In genomic region chr9:437066-438015, GRCh38 we compare ENCODE assay signal across 10 cellular contexts.
DNase-seq lines count a peak whose midpoint lies in the region; ATAC-seq, FAIRE-seq and TF ChIP-seq lines count a peak whose summit lies in the region.
"Had no signal": no experiment of that assay in that cellular context is flagged by ENCODE, and none has a peak within 500 bp of the region (broad histone marks: within the 10 kb centered on the region; RNA-seq: fewer than 3 reads in every experiment).

No MANE protein-coding gene starts in this region.

- peaks cover 0 to 2% of the 10 kb centered on the region in 2 donors for H3K4me1 ChIP-seq in lung (ENCODE audit: control insufficient read depth in 2 of 2, insufficient read depth in 2 of 2, low read length in 2 of 2)
- H3K4me1 ChIP-seq in uterus: peaks cover 0 to 8% of the 10 kb centered on the region in 2 donors

- no peak for FAIRE-seq in frontal cortex (lab: Jason Lieb, UNC)
- FAIRE-seq: urothelium cell line had no signal

- TF ChIP-seq CTCF in epithelial cell of proximal tubule (conservative IDR thresholded peaks at IDR 0.05; ENCODE audit: low read depth, low read length) (no peak), lung (IDR thresholded peaks at IDR 0.05; ENCODE audit: control extremely low read depth, extremely low read depth) (no peak), uterus (IDR thresholded peaks at IDR 0.05) (no peak)

- ATAC-seq in activated naive CD8-positive, alpha-beta T cell treated with anti-CD3 and anti-CD28 coated beads, Interleukin-2, amount 50 U/mL, for 24 hours: no peak
- ATAC-seq in lung (ENCODE audit: insufficient read depth, low FRiP score): peak; percentile 39

- H3K9me3 Mint-ChIP-seq in activated naive CD8-positive, alpha-beta T cell (ENCODE audit: low read depth): no peaks in the 10 kb centered on the region
- H3K9me3 Mint-ChIP-seq in activated naive CD8-positive, alpha-beta T cell treated with anti-CD3 and anti-CD28 coated beads, Interleukin-2, amount 50 U/mL, for 24 hours: no peaks in the 10 kb centered on the region

- H3K4me1 Mint-ChIP-seq in activated naive CD8-positive, alpha-beta T cell (ENCODE audit: low read depth): no peaks in the 10 kb centered on the region
- H3K4me1 Mint-ChIP-seq in activated naive CD8-positive, alpha-beta T cell treated with anti-CD3 and anti-CD28 coated beads, Interleukin-2, amount 50 U/mL, for 24 hours: no peaks in the 10 kb centered on the region

- WGBS in lung, 2 donors: 59 to 65% methylated on average over 3 of the region's 3 CpGs

- H3K4me3 Mint-ChIP-seq in activated naive CD8-positive, alpha-beta T cell: no peak overlapping the region
- no peak overlapping the region for H3K4me3 Mint-ChIP-seq in activated naive CD8-positive, alpha-beta T cell treated with anti-CD3 and anti-CD28 coated beads, Interleukin-2, amount 50 U/mL, for 24 hours

- H3K27me3 ChIP-seq in lung (ENCODE audit: control insufficient read depth, insufficient read depth): no peaks in the 10 kb centered on the region
- no peaks in the 10 kb centered on the region for H3K27me3 ChIP-seq in uterus

- intact Hi-C loops in uterus (cut with DNase I; ENCODE audit: low total_unique reads): no loop called here

- H3K27ac ChIP-seq in lung (ENCODE audit: low read depth in 1 of 2, low read length in 1 of 2) (peak overlapping the region; percentile 2 to 43), uterus (peak overlapping the region; percentile 88 to 92)

- H3K36me3 ChIP-seq in lung (ENCODE audit: control insufficient read depth in 2 of 2, insufficient read depth in 2 of 2, low read length in 2 of 2) (peaks cover 0 to 6% of the 10 kb centered on the region in 2 donors), uterus (no peaks in the 10 kb centered on the region)

- no peaks in the 10 kb centered on the region for H3K9me3 ChIP-seq in lung (ENCODE audit: control insufficient read depth in 2 of 2, insufficient read depth in 1 of 2, low read length in 1 of 2)
- H3K9me3 ChIP-seq in uterus: no peaks in the 10 kb centered on the region

- H3K27me3 Mint-ChIP-seq in activated naive CD8-positive, alpha-beta T cell: no peaks in the 10 kb centered on the region
- H3K27me3 Mint-ChIP-seq in activated naive CD8-positive, alpha-beta T cell treated with anti-CD3 and anti-CD28 coated beads, Interleukin-2, amount 50 U/mL, for 24 hours: no peaks in the 10 kb centered on the region

- peak in 1 of 2 donors; percentile 6 for TF ChIP-seq POLR2A in uterus (IDR thresholded peaks at IDR 0.05)

- peaks cover 5% of the 10 kb centered on the region for H3K36me3 Mint-ChIP-seq in activated naive CD8-positive, alpha-beta T cell
- peaks cover 57% of the 10 kb centered on the region for H3K36me3 Mint-ChIP-seq in activated naive CD8-positive, alpha-beta T cell treated with anti-CD3 and anti-CD28 coated beads, Interleukin-2, amount 50 U/mL, for 24 hours (ENCODE audit: low read depth)

- DNase-seq in activated naive CD8-positive, alpha-beta T cell treated with anti-CD3 and anti-CD28 coated beads, Interleukin-2, amount 50 U/mL, for 24 hours: no peak
- DNase-seq in epithelial cell of proximal tubule (ENCODE audit: low read depth): peak; percentile 30
- DNase-seq in lung (ENCODE audit: low spot score): no peak
- peak; percentile 30 to 49 for DNase-seq in uterus
- DNase-seq in iPS-NIHi7 (ENCODE audit: extremely low spot score): no peak
- no peak for DNase-seq in frontal cortex (ENCODE audit: low spot score in 2 of 2)
- no peak for DNase-seq in HuH-7.5 (ENCODE audit: low spot score)
- DNase-seq: NCI-H446 treated with DMSO at 0.1 percent for 48 hours had no signal

- H3K4me3 ChIP-seq in epithelial cell of proximal tubule (ENCODE audit: low read depth, low read length): no peak overlapping the region
- H3K4me3 ChIP-seq in lung: no peak overlapping the region
- no peak overlapping the region for H3K4me3 ChIP-seq in uterus

- peak overlapping the region; percentile 47 for H3K27ac Mint-ChIP-seq in activated naive CD8-positive, alpha-beta T cell
- no peak overlapping the region for H3K27ac Mint-ChIP-seq in activated naive CD8-positive, alpha-beta T cell treated with anti-CD3 and anti-CD28 coated beads, Interleukin-2, amount 50 U/mL, for 24 hours

Comparison
In these comparisons a context has a peak if more than half of its experiments do, and no peak if none do; other contexts are left out.
1. DNase-seq: peak in epithelial cell of proximal tubule (single experiment) and uterus (2 of 2); none in activated naive CD8-positive, alpha-beta T cell treated with anti-CD3 and anti-CD28 coated beads, Interleukin-2, amount 50 U/mL, for 24 hours (single experiment), lung (single experiment), iPS-NIHi7 (single experiment), frontal cortex (0 of 2) and HuH-7.5 (single experiment).